Comparison of ENCODE assay signal across 1 cellular context in the genomic region with DNA sequence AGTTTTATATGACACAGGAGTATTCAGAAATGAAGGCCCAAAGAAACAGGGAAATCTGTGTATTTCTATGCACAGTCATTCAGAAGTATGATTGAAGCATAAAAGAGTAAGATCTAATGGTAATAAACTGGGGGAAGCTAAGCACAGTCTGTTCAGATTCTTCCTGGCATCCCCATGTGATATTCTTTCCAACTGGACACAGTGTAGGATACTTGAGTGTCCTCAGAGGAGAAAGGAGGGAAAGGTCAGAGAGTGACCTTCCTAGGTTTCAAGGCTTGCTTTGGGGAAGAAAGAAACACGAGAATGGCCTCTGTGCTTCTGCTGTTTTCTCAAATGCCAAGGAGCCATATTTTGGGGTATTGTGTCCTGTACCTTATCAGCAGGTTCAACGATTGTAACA.
TF ChIP-seq lines count a peak whose summit lies in the region.

No MANE protein-coding gene starts in this region.

TF ChIP-seq in GM23338, 12 proteins besides CTCF, POLR2A, EP300 and RAD21 (continued from another document):
- TF ChIP-seq, protein P1, sequence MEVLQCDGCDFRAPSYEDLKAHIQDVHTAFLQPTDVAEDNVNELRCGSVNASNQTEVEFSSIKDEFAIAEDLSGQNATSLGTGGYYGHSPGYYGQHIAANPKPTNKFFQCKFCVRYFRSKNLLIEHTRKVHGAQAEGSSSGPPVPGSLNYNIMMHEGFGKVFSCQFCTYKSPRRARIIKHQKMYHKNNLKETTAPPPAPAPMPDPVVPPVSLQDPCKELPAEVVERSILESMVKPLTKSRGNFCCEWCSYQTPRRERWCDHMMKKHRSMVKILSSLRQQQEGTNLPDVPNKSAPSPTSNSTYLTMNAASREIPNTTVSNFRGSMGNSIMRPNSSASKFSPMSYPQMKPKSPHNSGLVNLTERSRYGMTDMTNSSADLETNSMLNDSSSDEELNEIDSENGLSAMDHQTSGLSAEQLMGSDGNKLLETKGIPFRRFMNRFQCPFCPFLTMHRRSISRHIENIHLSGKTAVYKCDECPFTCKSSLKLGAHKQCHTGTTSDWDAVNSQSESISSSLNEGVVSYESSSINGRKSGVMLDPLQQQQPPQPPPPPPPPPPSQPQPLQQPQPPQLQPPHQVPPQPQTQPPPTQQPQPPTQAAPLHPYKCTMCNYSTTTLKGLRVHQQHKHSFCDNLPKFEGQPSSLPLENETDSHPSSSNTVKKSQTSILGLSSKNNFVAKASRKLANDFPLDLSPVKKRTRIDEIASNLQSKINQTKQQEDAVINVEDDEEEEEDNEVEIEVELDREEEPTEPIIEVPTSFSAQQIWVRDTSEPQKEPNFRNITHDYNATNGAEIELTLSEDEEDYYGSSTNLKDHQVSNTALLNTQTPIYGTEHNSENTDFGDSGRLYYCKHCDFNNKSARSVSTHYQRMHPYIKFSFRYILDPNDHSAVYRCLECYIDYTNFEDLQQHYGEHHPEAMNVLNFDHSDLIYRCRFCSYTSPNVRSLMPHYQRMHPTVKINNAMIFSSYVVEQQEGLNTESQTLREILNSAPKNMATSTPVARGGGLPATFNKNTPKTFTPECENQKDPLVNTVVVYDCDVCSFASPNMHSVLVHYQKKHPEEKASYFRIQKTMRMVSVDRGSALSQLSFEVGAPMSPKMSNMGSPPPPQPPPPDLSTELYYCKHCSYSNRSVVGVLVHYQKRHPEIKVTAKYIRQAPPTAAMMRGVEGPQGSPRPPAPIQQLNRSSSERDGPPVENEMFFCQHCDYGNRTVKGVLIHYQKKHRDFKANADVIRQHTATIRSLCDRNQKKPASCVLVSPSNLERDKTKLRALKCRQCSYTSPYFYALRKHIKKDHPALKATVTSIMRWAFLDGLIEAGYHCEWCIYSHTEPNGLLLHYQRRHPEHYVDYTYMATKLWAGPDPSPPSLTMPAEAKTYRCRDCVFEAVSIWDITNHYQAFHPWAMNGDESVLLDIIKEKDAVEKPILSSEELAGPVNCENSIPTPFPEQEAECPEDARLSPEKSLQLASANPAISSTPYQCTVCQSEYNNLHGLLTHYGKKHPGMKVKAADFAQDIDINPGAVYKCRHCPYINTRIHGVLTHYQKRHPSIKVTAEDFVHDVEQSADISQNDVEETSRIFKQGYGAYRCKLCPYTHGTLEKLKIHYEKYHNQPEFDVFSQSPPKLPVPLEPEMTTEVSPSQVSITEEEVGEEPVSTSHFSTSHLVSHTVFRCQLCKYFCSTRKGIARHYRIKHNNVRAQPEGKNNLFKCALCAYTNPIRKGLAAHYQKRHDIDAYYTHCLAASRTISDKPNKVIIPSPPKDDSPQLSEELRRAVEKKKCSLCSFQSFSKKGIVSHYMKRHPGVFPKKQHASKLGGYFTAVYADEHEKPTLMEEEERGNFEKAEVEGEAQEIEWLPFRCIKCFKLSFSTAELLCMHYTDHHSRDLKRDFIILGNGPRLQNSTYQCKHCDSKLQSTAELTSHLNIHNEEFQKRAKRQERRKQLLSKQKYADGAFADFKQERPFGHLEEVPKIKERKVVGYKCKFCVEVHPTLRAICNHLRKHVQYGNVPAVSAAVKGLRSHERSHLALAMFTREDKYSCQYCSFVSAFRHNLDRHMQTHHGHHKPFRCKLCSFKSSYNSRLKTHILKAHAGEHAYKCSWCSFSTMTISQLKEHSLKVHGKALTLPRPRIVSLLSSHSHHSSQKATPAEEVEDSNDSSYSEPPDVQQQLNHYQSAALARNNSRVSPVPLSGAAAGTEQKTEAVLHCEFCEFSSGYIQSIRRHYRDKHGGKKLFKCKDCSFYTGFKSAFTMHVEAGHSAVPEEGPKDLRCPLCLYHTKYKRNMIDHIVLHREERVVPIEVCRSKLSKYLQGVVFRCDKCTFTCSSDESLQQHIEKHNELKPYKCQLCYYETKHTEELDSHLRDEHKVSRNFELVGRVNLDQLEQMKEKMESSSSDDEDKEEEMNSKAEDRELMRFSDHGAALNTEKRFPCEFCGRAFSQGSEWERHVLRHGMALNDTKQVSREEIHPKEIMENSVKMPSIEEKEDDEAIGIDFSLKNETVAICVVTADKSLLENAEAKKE (CRISPR knock-in tag; IDR thresholded peaks at IDR 0.05): no peak
- TF ChIP-seq ZNF331 (CRISPR knock-in tag; IDR thresholded peaks at IDR 0.05; ENCODE audit: low read depth) (no peak), EZH2 (IDR thresholded peaks at IDR 0.05; ENCODE audit: low read depth, unreplicated experiment) (no peak)
- TF ChIP-seq, protein P2, sequence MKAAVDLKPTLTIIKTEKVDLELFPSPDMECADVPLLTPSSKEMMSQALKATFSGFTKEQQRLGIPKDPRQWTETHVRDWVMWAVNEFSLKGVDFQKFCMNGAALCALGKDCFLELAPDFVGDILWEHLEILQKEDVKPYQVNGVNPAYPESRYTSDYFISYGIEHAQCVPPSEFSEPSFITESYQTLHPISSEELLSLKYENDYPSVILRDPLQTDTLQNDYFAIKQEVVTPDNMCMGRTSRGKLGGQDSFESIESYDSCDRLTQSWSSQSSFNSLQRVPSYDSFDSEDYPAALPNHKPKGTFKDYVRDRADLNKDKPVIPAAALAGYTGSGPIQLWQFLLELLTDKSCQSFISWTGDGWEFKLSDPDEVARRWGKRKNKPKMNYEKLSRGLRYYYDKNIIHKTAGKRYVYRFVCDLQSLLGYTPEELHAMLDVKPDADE (IDR thresholded peaks at IDR 0.05): no peak
